15 cellular contexts compared by ENCODE assay signal in genomic region chrX:51456814-51457213, GRCh38. TPM values are rescaled to one million over a fixed set of nuclear protein-coding genes. Genes with fewer than 3 reads are reported as not detected.
DNase-seq lines count a peak whose midpoint lies in the region; ATAC-seq, FAIRE-seq and TF ChIP-seq lines count a peak whose summit lies in the region.
"Had no signal": no experiment of that assay in that cellular context is flagged by ENCODE, and none has a peak within 500 bp of the region (broad histone marks: within the 10 kb centered on the region; RNA-seq: fewer than 3 reads in every experiment).

No MANE protein-coding gene starts in this region.

- CTCF ChIA-PET in activated naive CD4-positive, alpha-beta T cell treated with anti-CD3 and anti-CD28 coated beads, Interleukin-2, amount 10 ng/mL, durations not matched to agents 7 days and 5 days (lab: Charles Lee), result interaction anchor here (0.8 kb wide), 1 partner anchor 117 kb away, joined by 3 read pairs; no protein-coding TSS in a partner anchor
- CTCF ChIA-PET in T-cell (lab: Charles Lee), result interaction anchor here (0.9 to 1.4 kb wide), 2 partner anchors 36 to 120 kb away, joined by 3 read pairs; no protein-coding TSS in a partner anchor

- no peak for TF ChIP-seq CTCF in astrocyte (IDR thresholded peaks at IDR 0.05; ENCODE audit: insufficient read depth, low read depth, low read length)

- H3K9me3 Mint-ChIP-seq in astrocyte (ENCODE audit: unreplicated experiment) (no peaks in the 10 kb centered on the region), T-cell (no peaks in the 10 kb centered on the region)
- no peaks in the 10 kb centered on the region for H3K9me3 Mint-ChIP-seq in activated naive CD4-positive, alpha-beta T cell treated with anti-CD3 and anti-CD28 coated beads, Interleukin-2, amount 10 ng/mL, durations not matched to agents 7 days and 5 days
- H3K9me3 Mint-ChIP-seq: CD4-positive, CD25-positive, alpha-beta regulatory T cell had no signal

- peak; percentile 52 for FAIRE-seq in astrocyte (lab: Jason Lieb, UNC)

- in situ Hi-C loops in KBM-7 (cut with MboI; ENCODE audit: low pct_unique_long_range_greater_than_20kb, low sequenced_read_pairs), result no loop called here

- no peak overlapping the region for H3K4me3 Mint-ChIP-seq in astrocyte (ENCODE audit: unreplicated experiment)
- no peak overlapping the region for H3K4me3 Mint-ChIP-seq in activated naive CD4-positive, alpha-beta T cell treated with anti-CD3 and anti-CD28 coated beads, Interleukin-2, amount 10 ng/mL, durations not matched to agents 7 days and 5 days
- H3K4me3 Mint-ChIP-seq in T-cell, result no peak overlapping the region
- H3K4me3 Mint-ChIP-seq: CD4-positive, CD25-positive, alpha-beta regulatory T cell; T-helper 17 cell had no signal

- H3K4me3 ChIP-seq in astrocyte (ENCODE audit: insufficient read depth, low read depth, low read length), result no peak overlapping the region

- ATAC-seq in T-cell (replicated peaks in 1 of 4) (no peak), GM21717 (IDR thresholded peaks at IDR 0.05; ENCODE audit: unreplicated experiment) (no peak), HG03159 (IDR thresholded peaks at IDR 0.05; ENCODE audit: unreplicated experiment) (no peak)
- ATAC-seq: T-helper 17 cell had no signal

- H3K4me1 ChIP-seq in ES-I3 (ENCODE audit: insufficient read depth, low read length) (no peaks in the 10 kb centered on the region), astrocyte (ENCODE audit: insufficient read depth, low read length) (no peaks in the 10 kb centered on the region)

- DNase-seq in KBM-7 (peak; percentile 18), astrocyte (ENCODE audit: low read depth) (no peak), kidney glomerular epithelial cell (lab: John Stamatoyannopoulos, UW) (peak; percentile 3), T-cell (no peak)
- no peak for DNase-seq in activated naive CD4-positive, alpha-beta T cell treated with anti-CD3 and anti-CD28 coated beads, Interleukin-2, amount 10 ng/mL, durations not matched to agents 7 days and 5 days
- DNase-seq: activated CD4-positive, alpha-beta T cell treated with anti-CD3 and anti-CD28 coated beads, Interleukin-2, amount 50 U/mL, for 4 hours; activated gamma-delta T cell; caudate nucleus; CD4-positive, CD25-positive, alpha-beta regulatory T cell; NCI-H1436; substantia nigra; T-helper 17 cell had no signal

- H3K36me3 ChIP-seq in ES-I3 (ENCODE audit: insufficient read depth, low read length) (no peaks in the 10 kb centered on the region), astrocyte (ENCODE audit: insufficient read depth, low read length) (no peaks in the 10 kb centered on the region)

- no peak overlapping the region for H3K4me2 ChIP-seq in astrocyte (ENCODE audit: low read length)

- no peak overlapping the region for H3K27ac Mint-ChIP-seq in astrocyte (ENCODE audit: unreplicated experiment)
- no peak overlapping the region for H3K27ac Mint-ChIP-seq in activated naive CD4-positive, alpha-beta T cell treated with anti-CD3 and anti-CD28 coated beads, Interleukin-2, amount 10 ng/mL, durations not matched to agents 7 days and 5 days
- H3K27ac Mint-ChIP-seq in T-cell, result no peak overlapping the region
- H3K27ac Mint-ChIP-seq: T-helper 17 cell had no signal

- H2AFZ ChIP-seq in astrocyte (ENCODE audit: low read depth, low read length), result no peak overlapping the region

- no peaks in the 10 kb centered on the region for H3K27me3 Mint-ChIP-seq in astrocyte (ENCODE audit: low read depth, unreplicated experiment)
- H3K27me3 Mint-ChIP-seq in activated naive CD4-positive, alpha-beta T cell treated with anti-CD3 and anti-CD28 coated beads, Interleukin-2, amount 10 ng/mL, durations not matched to agents 7 days and 5 days, result no peaks in the 10 kb centered on the region
- peaks cover 0 to 9% of the 10 kb centered on the region in 2 donors for H3K27me3 Mint-ChIP-seq in T-cell
- H3K27me3 Mint-ChIP-seq: CD4-positive, CD25-positive, alpha-beta regulatory T cell; T-helper 17 cell had no signal

- no peaks in the 10 kb centered on the region for H4K20me1 ChIP-seq in astrocyte (ENCODE audit: insufficient read depth, low read length)

- no peaks in the 10 kb centered on the region for H3K9me3 ChIP-seq in ES-I3 (ENCODE audit: control insufficient read depth, insufficient read depth, low read length)
- H3K9me3 ChIP-seq in astrocyte (ENCODE audit: insufficient read depth, low read depth, low read length), result no peaks in the 10 kb centered on the region

- POLR2A ChIA-PET in T-cell (lab: Charles Lee), result no interaction called here

- no peaks in the 10 kb centered on the region for H3K4me1 Mint-ChIP-seq in astrocyte (ENCODE audit: low read depth, unreplicated experiment)
- no peaks in the 10 kb centered on the region for H3K4me1 Mint-ChIP-seq in activated naive CD4-positive, alpha-beta T cell treated with anti-CD3 and anti-CD28 coated beads, Interleukin-2, amount 10 ng/mL, durations not matched to agents 7 days and 5 days
- H3K4me1 Mint-ChIP-seq in T-cell, result no peaks in the 10 kb centered on the region
- H3K4me1 Mint-ChIP-seq: CD4-positive, CD25-positive, alpha-beta regulatory T cell; T-helper 17 cell had no signal

- no peaks in the 10 kb centered on the region for H3K79me2 ChIP-seq in astrocyte (ENCODE audit: insufficient read depth, low read length)

- peak overlapping the region; percentile 28; the same call in 1 of the 2 replicates for H3K9ac ChIP-seq in ES-I3 (ENCODE audit: low read depth, low read length)
- no peak overlapping the region for H3K9ac ChIP-seq in astrocyte (ENCODE audit: low read length)

- no peaks in the 10 kb centered on the region for H3K27me3 ChIP-seq in astrocyte (ENCODE audit: insufficient read depth, low read length)

- H3K36me3 Mint-ChIP-seq in astrocyte (ENCODE audit: low read depth, unreplicated experiment), result no peaks in the 10 kb centered on the region
- no peaks in the 10 kb centered on the region for H3K36me3 Mint-ChIP-seq in activated naive CD4-positive, alpha-beta T cell treated with anti-CD3 and anti-CD28 coated beads, Interleukin-2, amount 10 ng/mL, durations not matched to agents 7 days and 5 days
- H3K36me3 Mint-ChIP-seq in T-cell, result no peaks in the 10 kb centered on the region
- H3K36me3 Mint-ChIP-seq: CD4-positive, CD25-positive, alpha-beta regulatory T cell had no signal

- H3K27ac ChIP-seq in astrocyte (ENCODE audit: low read depth, low read length), result no peak overlapping the region

RNA-seq across cellular contexts. Expression of gene NUDT11, which starts 39.6 kb away (rescaled TPM):
- total RNA-seq in astrocyte (9.9 and 12.7 TPM in 2 replicates), T-cell (1 to 10 TPM in 1 of 5 donors, under 1 TPM in 4; 0.63 to 1.1 (median 0.76) TPM)

Comparison
In these comparisons a context has a peak if more than half of its experiments do, and no peak if none do; other contexts are left out.
1. DNase-seq: peak in KBM-7 (single experiment) and kidney glomerular epithelial cell (single experiment); none in astrocyte (single experiment), activated naive CD4-positive, alpha-beta T cell treated with anti-CD3 and anti-CD28 coated beads, Interleukin-2, amount 10 ng/mL, durations not matched to agents 7 days and 5 days (single experiment) and T-cell (0 of 34).